In the genomic region with DNA sequence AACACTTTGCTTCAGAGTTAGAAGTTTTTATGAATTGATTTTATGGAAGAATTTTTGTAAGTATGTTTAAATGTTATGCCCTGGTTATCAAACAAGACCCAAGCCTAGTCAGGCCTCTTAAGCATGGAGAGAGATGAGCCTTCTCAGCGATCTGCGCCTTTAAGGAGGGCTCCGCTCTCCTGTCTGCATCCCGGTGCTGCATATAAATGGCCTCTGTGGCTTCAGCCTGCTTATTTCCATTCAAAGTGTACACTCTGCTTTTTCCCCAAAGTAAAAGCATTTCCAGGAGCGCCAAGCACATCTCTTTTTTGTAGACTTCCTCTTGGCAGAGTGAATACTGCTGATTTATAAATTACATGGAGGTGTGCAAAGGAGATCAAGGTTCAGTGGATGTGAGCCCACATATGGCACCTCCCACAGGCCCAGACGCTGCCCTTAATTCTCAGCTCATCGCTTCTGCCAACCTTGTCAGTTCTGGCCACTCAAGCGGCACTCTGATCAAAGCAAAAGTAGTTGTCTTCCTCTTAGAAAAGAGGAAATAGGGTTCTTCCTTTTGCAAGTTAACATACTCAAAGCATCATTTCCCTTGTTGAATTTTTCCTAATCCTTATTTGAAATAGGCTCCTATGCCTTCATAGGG, we compare ENCODE assay signal across 9 cellular contexts.
A peak's percentile ranks its signal among the peaks of the same experiment; 100 is the strongest.
DNase-seq lines count a peak whose midpoint lies in the region; ATAC-seq and TF ChIP-seq lines count a peak whose summit lies in the region.
"Had no signal": no experiment of that assay in that cellular context is flagged by ENCODE, and none has a peak within 500 bp of the region (broad histone marks: within the 10 kb centered on the region; RNA-seq: fewer than 3 reads in every experiment).

No MANE protein-coding gene starts in this region.

- peaks cover 60 to 72% of the 10 kb centered on the region in 2 donors for H3K4me1 ChIP-seq in naive thymus-derived CD4-positive, alpha-beta T cell (ENCODE audit: control insufficient read depth in 2 of 2, insufficient read depth in 2 of 2, low read length in 2 of 2)
- H3K4me1 ChIP-seq: vagina had no signal

- no peaks in the 10 kb centered on the region for H3K27me3 ChIP-seq in naive thymus-derived CD4-positive, alpha-beta T cell (ENCODE audit: control insufficient read depth in 2 of 2, insufficient read depth in 2 of 2, low read length in 2 of 2)
- H3K27me3 ChIP-seq: vagina had no signal

- DNase-seq in NAMALWA (ENCODE audit: low spot score) (peak; percentile 92), GM10266 (ENCODE audit: extremely low spot score) (no peak), mesenteric fat pad (ENCODE audit: low spot score) (no peak), ecto neural progenitor cell (ENCODE audit: low spot score) (no peak)
- peak in 6 of 9 donors; percentile 13 to 28 (median 20) for DNase-seq in naive thymus-derived CD4-positive, alpha-beta T cell
- DNase-seq in activated CD4-positive, CD25-positive, alpha-beta regulatory T cell (lab: John Stamatoyannopoulos, UW), result no peak

- TF ChIP-seq CTCF in GM10266 (IDR thresholded peaks at IDR 0.05; ENCODE audit: control insufficient read depth, insufficient read depth, low read depth, missing control alignments), result no peak

- H3K36me3 Mint-ChIP-seq in naive thymus-derived CD4-positive, alpha-beta T cell, result peaks cover 0 to 21% (median 4%) of the 10 kb centered on the region in 5 donors

- H3K9me3 Mint-ChIP-seq in naive thymus-derived CD4-positive, alpha-beta T cell, result peaks cover 0 to 7% (median 3%) of the 10 kb centered on the region in 11 donors

- H3K27me3 Mint-ChIP-seq in naive thymus-derived CD4-positive, alpha-beta T cell, result no peaks in the 10 kb centered on the region

- CTCF ChIA-PET in naive thymus-derived CD4-positive, alpha-beta T cell (lab: Charles Lee), result interaction anchor here (1.5 kb wide), 1 partner anchor 28 kb away, joined by 6 read pairs; no protein-coding TSS in a partner anchor

- peak overlapping the region; percentile 83 to 100 (median 99) for H3K27ac Mint-ChIP-seq in naive thymus-derived CD4-positive, alpha-beta T cell

- POLR2A ChIA-PET in naive thymus-derived CD4-positive, alpha-beta T cell (lab: Charles Lee), result interaction anchor here (0.7 to 1.8 kb wide), 4 partner anchors 18 to 307 kb away, joined by 3 to 4 read pairs (median 4); partner anchors contain the start of genes ATP5F1C and KIN

- intact Hi-C loops in naive thymus-derived CD4-positive, alpha-beta T cell (cut with micrococcal nuclease), result loop anchor here (5.0 to 10.0 kb wide), 4 partner anchors 214 to 1526 kb away; no protein-coding TSS in a partner anchor

- H3K4me3 ChIP-seq in naive thymus-derived CD4-positive, alpha-beta T cell (ENCODE audit: low read length), result peak overlapping the region; percentile 8
- H3K4me3 ChIP-seq: vagina had no signal

- no peaks in the 10 kb centered on the region for H3K36me3 ChIP-seq in naive thymus-derived CD4-positive, alpha-beta T cell (ENCODE audit: control insufficient read depth in 2 of 3, insufficient read depth in 3 of 3, low read length in 3 of 3)
- H3K36me3 ChIP-seq: vagina had no signal

- H3K4me1 Mint-ChIP-seq in naive thymus-derived CD4-positive, alpha-beta T cell, result peaks cover 56 to 91% (median 88%) of the 10 kb centered on the region in 7 donors

- H3K9me3 ChIP-seq in naive thymus-derived CD4-positive, alpha-beta T cell (ENCODE audit: control insufficient read depth in 2 of 3, low read length in 3 of 3), result no peaks in the 10 kb centered on the region
- H3K9me3 ChIP-seq: vagina had no signal

- peak overlapping the region; percentile 67 to 84 (median 74) for H3K4me3 Mint-ChIP-seq in naive thymus-derived CD4-positive, alpha-beta T cell

- ATAC-seq in GM18508 (IDR thresholded peaks at IDR 0.05; ENCODE audit: insufficient read depth, unreplicated experiment) (peak; percentile 51), GM21528 (IDR thresholded peaks at IDR 0.05; ENCODE audit: low FRiP score, unreplicated experiment) (peak; percentile 51)
- peak; percentile 22 for ATAC-seq in naive thymus-derived CD4-positive, alpha-beta T cell

- peak overlapping the region; percentile 4 for H3K27ac ChIP-seq in naive thymus-derived CD4-positive, alpha-beta T cell (ENCODE audit: low read depth, low read length)
- H3K27ac ChIP-seq: vagina had no signal

Comparison
In these comparisons a context has a peak if more than half of its experiments do, and no peak if none do; other contexts are left out.
1. DNase-seq: peak in NAMALWA (single experiment) and naive thymus-derived CD4-positive, alpha-beta T cell (6 of 9); none in GM10266 (single experiment), mesenteric fat pad (single experiment), ecto neural progenitor cell (single experiment) and activated CD4-positive, CD25-positive, alpha-beta regulatory T cell (0 of 4).
2. Peak in every context shown above with its lines, with median percentiles within 50 percentile points of each other: ATAC-seq.